In the genomic region with DNA sequence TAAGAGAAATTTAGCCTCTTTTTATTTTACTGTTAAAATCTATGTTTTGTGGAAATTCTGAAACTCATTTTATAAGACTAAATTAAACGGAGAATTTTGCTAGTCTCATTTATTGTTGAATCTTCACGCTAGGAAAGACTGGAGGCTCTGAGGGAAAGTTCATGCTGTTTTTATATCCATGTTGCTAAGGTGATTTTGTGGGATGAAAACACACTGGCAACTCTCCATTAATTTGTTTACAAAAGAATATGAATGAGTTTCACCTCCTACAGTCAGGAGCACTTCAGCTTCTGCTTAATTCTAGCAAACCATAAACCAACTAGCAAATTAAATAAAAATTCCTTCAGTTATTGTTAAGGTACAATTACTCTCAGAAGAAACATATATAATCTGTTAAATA, we compare ENCODE assay signal across 26 cellular contexts.
DNase-seq lines count a peak whose midpoint lies in the region; ATAC-seq lines count a peak whose summit lies in the region.
"Had no signal": no experiment of that assay in that cellular context is flagged by ENCODE, and none has a peak within 500 bp of the region (broad histone marks: within the 10 kb centered on the region; RNA-seq: fewer than 3 reads in every experiment).

No MANE protein-coding gene starts in this region.

- ATAC-seq in GM19463 (IDR thresholded peaks at IDR 0.05; ENCODE audit: unreplicated experiment), result no peak
- ATAC-seq in HG03439 (IDR thresholded peaks at IDR 0.05; ENCODE audit: unreplicated experiment), result no peak
- ATAC-seq: mucosa of descending colon; natural killer cell; psoas muscle; stimulated activated effector memory CD8-positive, alpha-beta T cell treated with anti-CD3 and anti-CD28 coated beads, Interleukin-12 subunit alpha, Interleukin-12 subunit beta, amount 100 ng/mL, for 72 hours had no signal

- DNase-seq in DMS53 (lab: John Stamatoyannopoulos, UW) (peak; percentile 17), DMS53 treated with DMSO at 0.1 percent for 48 hours (lab: John Stamatoyannopoulos, UW; ENCODE audit: unreplicated experiment) (no peak), NCI-H748 treated with DMSO at 0.1 percent for 48 hours (lab: John Stamatoyannopoulos, UW) (peak; percentile 44), globus pallidus (ENCODE audit: low spot score) (peak; percentile 7), NCI-H2227 (lab: John Stamatoyannopoulos, UW; ENCODE audit: unreplicated experiment) (no peak), NOMO-1 treated with dmso at 0.1 percent for 144 hours (lab: John Stamatoyannopoulos, UW; ENCODE audit: unreplicated experiment) (no peak)
- DNase-seq: 8988T; activated CD4-positive, alpha-beta memory T cell treated with anti-CD3 and anti-CD28 coated beads, Interleukin-2, amount 10 ng/mL, durations not matched to agents 7 days and 5 days; activated CD4-positive, alpha-beta T cell treated with anti-CD3 and anti-CD28 coated beads for 1 hour; activated CD8-positive, alpha-beta memory T cell treated with anti-CD3 and anti-CD28 coated beads, Interleukin-2, amount 50 U/mL, for 4 hours; activated naive CD4-positive, alpha-beta T cell treated with Interleukin-2 at 50 U/mL for 16 hours; dorsolateral prefrontal cortex; HFFc6; lower lobe of right lung; mucosa of descending colon; natural killer cell; NCI-H226; NCI-H526 treated with DMSO at 0.1 percent for 48 hours; occipital lobe; psoas muscle; stimulated activated CD4-positive, alpha-beta T cell treated with anti-CD3 and anti-CD28 coated beads, Interleukin-15, amount 100 ng/mL, for 24 hours; SW 1271; trophoblast cell had no signal

Comparison
In these comparisons a context has a peak if more than half of its experiments do, and no peak if none do; other contexts are left out.
1. DNase-seq: peak in DMS53 (single experiment), NCI-H748 treated with DMSO at 0.1 percent for 48 hours (single experiment) and globus pallidus (single experiment); none in DMS53 treated with DMSO at 0.1 percent for 48 hours (single experiment), NCI-H2227 (single experiment) and NOMO-1 treated with dmso at 0.1 percent for 144 hours (single experiment).